27 cellular contexts compared by ENCODE assay signal in the genomic region with DNA sequence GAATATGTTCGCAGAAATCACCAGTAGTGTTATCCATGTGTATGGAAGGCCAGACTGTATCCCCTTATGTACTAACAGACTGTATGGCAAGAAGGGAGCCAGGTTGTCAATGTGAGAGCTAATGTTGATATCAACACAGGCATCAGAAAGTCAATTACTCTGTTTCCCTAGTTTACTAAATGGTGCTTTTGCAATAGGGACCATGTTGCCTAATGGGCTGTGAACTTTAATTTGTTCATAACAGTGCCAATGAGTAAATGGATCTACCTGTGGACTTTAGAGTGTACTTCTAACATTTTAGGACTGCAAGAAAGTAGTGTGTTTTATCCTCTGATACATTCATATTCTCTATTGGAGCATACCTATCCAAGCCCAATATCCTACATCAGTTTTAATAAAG.
"Had no signal": no experiment of that assay in that cellular context is flagged by ENCODE, and none has a peak within 500 bp of the region (broad histone marks: within the 10 kb centered on the region; RNA-seq: fewer than 3 reads in every experiment).

No MANE protein-coding gene starts in this region.

- ATAC-seq: activated CD4-positive, CD25-positive, alpha-beta regulatory T cell treated with anti-CD3 and anti-CD28 coated beads, Interleukin-2, amount 50 U/mL, for 24 hours; activated CD8-positive, alpha-beta T cell treated with anti-CD3 and anti-CD28 coated beads for 36 hours; activated T-cell treated with anti-CD3 and anti-CD28 coated beads, Interleukin-2, amount 50 U/mL, for 4 hours; activated T-helper 17 cell treated with anti-CD3 and anti-CD28 coated beads, Interleukin-2, amount 50 U/mL, for 72 hours; effector memory CD8-positive, alpha-beta T cell; foreskin keratinocyte; gastrocnemius medialis; T-helper 17 cell had no signal

- H3K36me3 ChIP-seq: brain microvascular endothelial cell, esophagus muscularis mucosa, gastrocnemius medialis, WERI-Rb-1 had no signal

- H3K4me1 ChIP-seq: foreskin keratinocyte had no signal

- DNase-seq: activated B cell treated with CpG ODN at 0.5 μM for 24 hours; activated CD4-positive, alpha-beta T cell treated with anti-CD3 and anti-CD28 coated beads for 48 hours; activated CD8-positive, alpha-beta memory T cell treated with anti-CD3 and anti-CD28 coated beads for 24 hours; activated CD8-positive, alpha-beta T cell treated with anti-CD3 and anti-CD28 coated beads for 36 hours; activated effector memory CD4-positive, alpha-beta T cell treated with Interleukin-2 at 50 U/mL for 16 hours; activated gamma-delta T cell treated with Interleukin-2 at 50 U/mL for 16 hours; activated naive CD4-positive, alpha-beta T cell treated with anti-CD3 and anti-CD28 coated beads, Interleukin-2, amount 50 U/mL, for 16 hours; activated naive CD4-positive, alpha-beta T cell treated with Interleukin-2 at 50 U/mL for 16 hours; activated T-cell treated with anti-CD3 and anti-CD28 coated beads, Interleukin-2, amount 50 U/mL, for 4 hours; amniotic stem cell; anterior cingulate cortex; brain microvascular endothelial cell; dermis blood vessel endothelial cell; effector CD4-positive, alpha-beta T cell; effector memory CD8-positive, alpha-beta T cell; erythroblast; foreskin keratinocyte; gastrocnemius medialis; glutamatergic neuron; T-helper 1 cell; T-helper 17 cell; T1000; WERI-Rb-1 had no signal

- H3K9me3 ChIP-seq: esophagus muscularis mucosa, gastrocnemius medialis had no signal

- H3K4me3 ChIP-seq: coronary artery, esophagus muscularis mucosa, gastrocnemius medialis had no signal

- H3K27me3 ChIP-seq: brain microvascular endothelial cell, esophagus muscularis mucosa, foreskin keratinocyte, gastrocnemius medialis had no signal

- H3K27ac ChIP-seq: brain microvascular endothelial cell, coronary artery, esophagus muscularis mucosa, foreskin keratinocyte, gastrocnemius medialis, WERI-Rb-1 had no signal
